Comparison of ENCODE assay signal across 18 cellular contexts in genomic region chr3:190116551-190117067, GRCh38. TPM values are rescaled to one million over a fixed set of nuclear protein-coding genes. Genes with fewer than 3 reads are reported as not detected.
DNase-seq lines count a peak whose midpoint lies in the region; ATAC-seq, FAIRE-seq and TF ChIP-seq lines count a peak whose summit lies in the region.
"Had no signal": no experiment of that assay in that cellular context is flagged by ENCODE, and none has a peak within 500 bp of the region (broad histone marks: within the 10 kb centered on the region; RNA-seq: fewer than 3 reads in every experiment).

No MANE protein-coding gene starts in this region.

- FAIRE-seq in bronchial epithelial cell (lab: Jason Lieb, UNC) = no peak
- FAIRE-seq: endometrium had no signal

- H3K4me3 ChIP-seq in bronchial epithelial cell (ENCODE audit: low read depth, low read length) = no peak overlapping the region
- H3K4me3 ChIP-seq: left ventricle myocardium inferior had no signal

- no peaks in the 10 kb centered on the region for H3K27me3 Mint-ChIP-seq in nephron (ENCODE audit: low read depth)
- H3K27me3 Mint-ChIP-seq in stimulated activated naive CD8-positive, alpha-beta T cell treated with anti-CD3 and anti-CD28 coated beads, Interleukin-15, amount 100 ng/mL, for 72 hours = peaks cover 59% of the 10 kb centered on the region
- H3K27me3 Mint-ChIP-seq in activated naive CD8-positive, alpha-beta T cell treated with anti-CD3 and anti-CD28 coated beads, Interleukin-2, amount 50 U/mL, for 24 hours = peaks cover 51% of the 10 kb centered on the region

- H3K4me1 Mint-ChIP-seq in nephron = peaks cover 42% of the 10 kb centered on the region
- peaks cover 10% of the 10 kb centered on the region for H3K4me1 Mint-ChIP-seq in stimulated activated naive CD8-positive, alpha-beta T cell treated with anti-CD3 and anti-CD28 coated beads, Interleukin-15, amount 100 ng/mL, for 72 hours
- peaks cover 7% of the 10 kb centered on the region for H3K4me1 Mint-ChIP-seq in activated naive CD8-positive, alpha-beta T cell treated with anti-CD3 and anti-CD28 coated beads, Interleukin-2, amount 50 U/mL, for 24 hours

- no peak for TF ChIP-seq CTCF in bronchial epithelial cell (IDR thresholded peaks at IDR 0.05; ENCODE audit: insufficient read depth, low read length, severe bottlenecking)
- no peak for TF ChIP-seq CTCF in nephron (IDR thresholded peaks at IDR 0.05; ENCODE audit: unreplicated experiment in 3 of 3)

- peak overlapping the region; percentile 53 to 81 (median 79) for H3K27ac Mint-ChIP-seq in nephron
- H3K27ac Mint-ChIP-seq in stimulated activated naive CD8-positive, alpha-beta T cell treated with anti-CD3 and anti-CD28 coated beads, Interleukin-15, amount 100 ng/mL, for 72 hours = no peak overlapping the region
- no peak overlapping the region for H3K27ac Mint-ChIP-seq in activated naive CD8-positive, alpha-beta T cell treated with anti-CD3 and anti-CD28 coated beads, Interleukin-2, amount 50 U/mL, for 24 hours
- H3K27ac Mint-ChIP-seq: activated CD4-positive, alpha-beta memory T cell treated with anti-CD3 and anti-CD28 coated beads for 36 hours; CD4-positive, CD25-positive, alpha-beta regulatory T cell; stimulated activated naive CD8-positive, alpha-beta T cell treated with anti-CD3 and anti-CD28 coated beads, Interleukin-15, Interleukin-2, amounts not matched to agents 100 ng/mL and 50 ng/mL, for 24 hours had no signal

- peak overlapping the region; percentile 92 to 97 (median 95) for H3K4me3 Mint-ChIP-seq in nephron
- no peak overlapping the region for H3K4me3 Mint-ChIP-seq in stimulated activated naive CD8-positive, alpha-beta T cell treated with anti-CD3 and anti-CD28 coated beads, Interleukin-15, amount 100 ng/mL, for 72 hours
- no peak overlapping the region for H3K4me3 Mint-ChIP-seq in activated naive CD8-positive, alpha-beta T cell treated with anti-CD3 and anti-CD28 coated beads, Interleukin-2, amount 50 U/mL, for 24 hours
- H3K4me3 Mint-ChIP-seq: activated CD4-positive, alpha-beta memory T cell treated with anti-CD3 and anti-CD28 coated beads for 36 hours; CD4-positive, CD25-positive, alpha-beta regulatory T cell; stimulated activated naive CD8-positive, alpha-beta T cell treated with anti-CD3 and anti-CD28 coated beads, Interleukin-15, Interleukin-2, amounts not matched to agents 100 ng/mL and 50 ng/mL, for 24 hours had no signal

- peak; percentile 22 for DNase-seq in GM03348 (ENCODE audit: low spot score)
- peak; percentile 76 for DNase-seq in NCI-H226
- DNase-seq in bronchial epithelial cell (ENCODE audit: low read depth) = peak; percentile 65
- no peak for DNase-seq in stimulated activated naive CD8-positive, alpha-beta T cell treated with anti-CD3 and anti-CD28 coated beads, Interleukin-15, amount 100 ng/mL, for 72 hours
- DNase-seq in NCI-H446 treated with DMSO at 0.1 percent for 48 hours (lab: John Stamatoyannopoulos, UW) = no peak
- no peak for DNase-seq in activated naive CD8-positive, alpha-beta T cell treated with anti-CD3 and anti-CD28 coated beads, Interleukin-2, amount 50 U/mL, for 24 hours
- DNase-seq: activated CD4-positive, alpha-beta memory T cell treated with anti-CD3 and anti-CD28 coated beads for 36 hours; activated gamma-delta T cell; CD4-positive, CD25-positive, alpha-beta regulatory T cell; head of caudate nucleus; left ventricle myocardium inferior; NCI-H1417; NCI-H510A treated with DMSO at 0.1 percent for 48 hours; T-helper 9 cell had no signal

- no peaks in the 10 kb centered on the region for H3K27me3 ChIP-seq in bronchial epithelial cell (ENCODE audit: control insufficient read depth, insufficient read depth, low read length)

- no peak for ATAC-seq in GM21737 (IDR thresholded peaks at IDR 0.05; ENCODE audit: unreplicated experiment)
- ATAC-seq in stimulated activated naive CD8-positive, alpha-beta T cell treated with anti-CD3 and anti-CD28 coated beads, Interleukin-15, amount 100 ng/mL, for 72 hours = no peak
- no peak for ATAC-seq in activated naive CD8-positive, alpha-beta T cell treated with anti-CD3 and anti-CD28 coated beads, Interleukin-2, amount 50 U/mL, for 24 hours

- no peaks in the 10 kb centered on the region for H3K9me3 Mint-ChIP-seq in nephron
- H3K9me3 Mint-ChIP-seq in stimulated activated naive CD8-positive, alpha-beta T cell treated with anti-CD3 and anti-CD28 coated beads, Interleukin-15, amount 100 ng/mL, for 72 hours = no peaks in the 10 kb centered on the region
- H3K9me3 Mint-ChIP-seq in activated naive CD8-positive, alpha-beta T cell treated with anti-CD3 and anti-CD28 coated beads, Interleukin-2, amount 50 U/mL, for 24 hours = no peaks in the 10 kb centered on the region
- H3K9me3 Mint-ChIP-seq: activated CD4-positive, alpha-beta memory T cell treated with anti-CD3 and anti-CD28 coated beads for 36 hours had no signal

- peaks cover 51% of the 10 kb centered on the region for H3K36me3 Mint-ChIP-seq in nephron (ENCODE audit: low read depth)
- H3K36me3 Mint-ChIP-seq in activated naive CD8-positive, alpha-beta T cell treated with anti-CD3 and anti-CD28 coated beads, Interleukin-2, amount 50 U/mL, for 24 hours (ENCODE audit: low read depth) = no peaks in the 10 kb centered on the region
- H3K36me3 Mint-ChIP-seq: activated CD4-positive, alpha-beta memory T cell treated with anti-CD3 and anti-CD28 coated beads for 36 hours; CD4-positive, CD25-positive, alpha-beta regulatory T cell had no signal

- no peaks in the 10 kb centered on the region for H3K36me3 ChIP-seq in bronchial epithelial cell (ENCODE audit: control insufficient read depth, insufficient read depth, low read length)
- H3K36me3 ChIP-seq: left ventricle myocardium inferior had no signal

RNA-seq across cellular contexts. Expression of gene P3H2, which starts 4.1 kb away (rescaled TPM):
- total RNA-seq in bronchial epithelial cell = 7.6 and 14.6 TPM in 2 replicates
- total RNA-seq: activated CD4-positive, alpha-beta memory T cell treated with anti-CD3 and anti-CD28 coated beads for 36 hours; CD4-positive, CD25-positive, alpha-beta regulatory T cell had no signal

Comparison
In these comparisons a context has a peak if more than half of its experiments do, and no peak if none do; other contexts are left out.
1. DNase-seq: peak in GM03348 (single experiment), NCI-H226 (single experiment) and bronchial epithelial cell (single experiment); none in stimulated activated naive CD8-positive, alpha-beta T cell treated with anti-CD3 and anti-CD28 coated beads, Interleukin-15, amount 100 ng/mL, for 72 hours (0 of 2), NCI-H446 treated with DMSO at 0.1 percent for 48 hours (single experiment) and activated naive CD8-positive, alpha-beta T cell treated with anti-CD3 and anti-CD28 coated beads, Interleukin-2, amount 50 U/mL, for 24 hours (single experiment).
2. H3K27ac Mint-ChIP-seq: peak in nephron (3 of 3); none in stimulated activated naive CD8-positive, alpha-beta T cell treated with anti-CD3 and anti-CD28 coated beads, Interleukin-15, amount 100 ng/mL, for 72 hours (0 of 2) and activated naive CD8-positive, alpha-beta T cell treated with anti-CD3 and anti-CD28 coated beads, Interleukin-2, amount 50 U/mL, for 24 hours (single experiment).
3. H3K4me3 Mint-ChIP-seq: peak in nephron (3 of 3); none in stimulated activated naive CD8-positive, alpha-beta T cell treated with anti-CD3 and anti-CD28 coated beads, Interleukin-15, amount 100 ng/mL, for 72 hours (0 of 2) and activated naive CD8-positive, alpha-beta T cell treated with anti-CD3 and anti-CD28 coated beads, Interleukin-2, amount 50 U/mL, for 24 hours (single experiment).